In genomic region chr21:31675332-31675731, GRCh38 we compare ENCODE assay signal across 21 cellular contexts. TPM values are rescaled to one million over a fixed set of nuclear protein-coding genes. Genes with fewer than 3 reads are reported as not detected.
A peak's percentile ranks its signal among the peaks of the same experiment; 100 is the strongest.
DNase-seq lines count a peak whose midpoint lies in the region; ATAC-seq and TF ChIP-seq lines count a peak whose summit lies in the region.
"Had no signal": no experiment of that assay in that cellular context is flagged by ENCODE, and none has a peak within 500 bp of the region (broad histone marks: within the 10 kb centered on the region; RNA-seq: fewer than 3 reads in every experiment).

No MANE protein-coding gene starts in this region.

- peaks cover 18% of the 10 kb centered on the region for H3K36me3 Mint-ChIP-seq in neural progenitor cell
- peaks cover 14% of the 10 kb centered on the region for H3K36me3 Mint-ChIP-seq in Calu3 (ENCODE audit: insufficient read depth, unreplicated experiment)

- H3K4me3 Mint-ChIP-seq in neural progenitor cell (no peak overlapping the region), Calu3 (ENCODE audit: low read depth, unreplicated experiment) (no peak overlapping the region)
- H3K4me3 Mint-ChIP-seq: B cell; CD4-positive, CD25-positive, alpha-beta regulatory T cell; CD8-positive, alpha-beta T cell; H9 had no signal

- CTCF ChIA-PET in Calu3 (lab: Charles Lee), result interaction anchor here (0.6 kb wide), 1 partner anchor 310 kb away, joined by 4 read pairs; no protein-coding TSS in a partner anchor

- no peak overlapping the region for H3K27ac Mint-ChIP-seq in neural progenitor cell
- H3K27ac Mint-ChIP-seq in Calu3 (ENCODE audit: unreplicated experiment), result no peak overlapping the region
- H3K27ac Mint-ChIP-seq: B cell; CD4-positive, CD25-positive, alpha-beta regulatory T cell; CD8-positive, alpha-beta T cell; H9 had no signal

- no peak overlapping the region for H3K4me3 ChIP-seq in neural progenitor cell
- H3K4me3 ChIP-seq: BLaER1, GM12878, GM23248 had no signal

- H3F3A ChIP-seq in neural progenitor cell (ENCODE audit: low read depth), result peaks cover 47% of the 10 kb centered on the region

- no peaks in the 10 kb centered on the region for H3K4me1 ChIP-seq in neural progenitor cell
- H3K4me1 ChIP-seq: BLaER1, Caco-2 had no signal

- H3K27me3 Mint-ChIP-seq in neural progenitor cell (ENCODE audit: insufficient read depth, low read depth) (no peaks in the 10 kb centered on the region), Calu3 (ENCODE audit: unreplicated experiment) (no peaks in the 10 kb centered on the region)
- H3K27me3 Mint-ChIP-seq: B cell; CD4-positive, CD25-positive, alpha-beta regulatory T cell had no signal

- intact Hi-C loops in left cardiac atrium (cut with DNase I), result no loop called here
- intact Hi-C loops in Right ventricle myocardium inferior (cut with DNase I), result no loop called here
- intact Hi-C loops in Calu3 (cut with micrococcal nuclease; ENCODE audit: unreplicated experiment), result no loop called here

- no peak overlapping the region for H2AFZ ChIP-seq in neural progenitor cell (replicated peaks)
- H2AFZ ChIP-seq: GM23248 had no signal

- ATAC-seq in left cardiac atrium (peak; percentile 28 to 39), Right ventricle myocardium inferior (no peak)
- ATAC-seq: CD8-positive, alpha-beta T cell; HCT116 had no signal

- TF ChIP-seq CTCF in neural progenitor cell (IDR thresholded peaks at IDR 0.05) (no peak), Calu3 (IDR thresholded peaks at IDR 0.05; ENCODE audit: unreplicated experiment) (no peak)

- peaks cover 13% of the 10 kb centered on the region for H3K36me3 ChIP-seq in neural progenitor cell

- no peaks in the 10 kb centered on the region for H3K4me1 Mint-ChIP-seq in neural progenitor cell
- no peaks in the 10 kb centered on the region for H3K4me1 Mint-ChIP-seq in Calu3 (ENCODE audit: low read depth, unreplicated experiment)

- H3K4me2 ChIP-seq in neural progenitor cell, result no peak overlapping the region
- H3K4me2 ChIP-seq: BLaER1 had no signal

- H3K9me3 Mint-ChIP-seq in neural progenitor cell, result no peaks in the 10 kb centered on the region
- H3K9me3 Mint-ChIP-seq in Calu3 (ENCODE audit: low read depth, unreplicated experiment), result no peaks in the 10 kb centered on the region
- H3K9me3 Mint-ChIP-seq: CD8-positive, alpha-beta T cell; H9 had no signal

- H4K20me1 ChIP-seq in neural progenitor cell (ENCODE audit: low read depth), result peaks cover 9% of the 10 kb centered on the region

- H3K9ac ChIP-seq in neural progenitor cell, result no peak overlapping the region
- H3K9ac ChIP-seq: BLaER1, GM23248 had no signal

- H3K79me2 ChIP-seq in neural progenitor cell (ENCODE audit: low read depth), result peaks cover 9% of the 10 kb centered on the region

- H3K9me3 ChIP-seq in neural progenitor cell (ENCODE audit: low read depth), result no peaks in the 10 kb centered on the region
- H3K9me3 ChIP-seq: BLaER1, Caco-2 had no signal

- DNase-seq in left cardiac atrium, result no peak
- no peak for DNase-seq in Right ventricle myocardium inferior (ENCODE audit: missing footprints)
- DNase-seq in neural progenitor cell (ENCODE audit: low spot score), result no peak
- no peak for DNase-seq in Calu3
- DNase-seq in stimulated activated CD4-positive, alpha-beta T cell treated with anti-CD3 and anti-CD28 coated beads, Interleukin-4, amount 100 ng/mL, for 24 hours, result no peak
- DNase-seq: Caco-2; CD4-positive, CD25-positive, alpha-beta regulatory T cell; CD8-positive, alpha-beta T cell; DMS 273 treated with DMSO at 0.1 percent for 48 hours; DMS79; EL; GDM1; GM23248; H9 had no signal

- no TSS peak for BruUV-seq in Calu3 (replicated peaks; lab: Mats Ljungman, UMichigan)

- H3K27ac ChIP-seq in neural progenitor cell, result peak overlapping the region; percentile 0
- H3K27ac ChIP-seq: 22Rv1, BLaER1, C4-2B, GM23248 had no signal

- H3K27me3 ChIP-seq in neural progenitor cell, result no peaks in the 10 kb centered on the region
- H3K27me3 ChIP-seq: BLaER1 had no signal

TF ChIP-seq in PFSK-1, 5 proteins besides CTCF, POLR2A, EP300 and RAD21:
- TF ChIP-seq POLR2AphosphoS5 (IDR thresholded peaks at IDR 0.05; ENCODE audit: low read depth, low read length) (0 out of 2 replicates have a peak, but pooled peaks have one; percentile 32), REST (IDR thresholded peaks at IDR 0.05; ENCODE audit: insufficient read depth in 1 of 2, low read depth in 2 of 2, low read length in 2 of 2) (no peak)

RNA-seq across cellular contexts. Expression of gene SOD1, which starts 15.8 kb away (rescaled TPM):
- total RNA-seq in left cardiac atrium, result 100 to 1,000 TPM; 305 TPM
- 430 TPM for total RNA-seq in Right ventricle myocardium inferior
- polyA plus RNA-seq in PFSK-1 (2012; ENCODE audit: insufficient read length, low read depth), result 736 TPM
- 147 and 183 TPM in 2 replicates for total RNA-seq in neural progenitor cell (ENCODE audit: low replicate concordance)
- total RNA-seq in Calu3 (2022), result 223 and 227 TPM in 2 replicates

RNA-seq across cellular contexts. Expression of gene SCAF4, which starts 56.6 kb away (rescaled TPM):
- total RNA-seq in left cardiac atrium (10 to 100 TPM; 16.5 to 23.6 TPM), Right ventricle myocardium inferior (15.9 TPM), neural progenitor cell (ENCODE audit: low replicate concordance) (27.0 and 31.9 TPM in 2 replicates), Calu3 (2022) (30.8 and 31.2 TPM in 2 replicates)
- polyA plus RNA-seq in PFSK-1 (2012; ENCODE audit: insufficient read length, low read depth), result 33.2 TPM
